ENCODE assay signal across 20 cellular contexts in the genomic region with DNA sequence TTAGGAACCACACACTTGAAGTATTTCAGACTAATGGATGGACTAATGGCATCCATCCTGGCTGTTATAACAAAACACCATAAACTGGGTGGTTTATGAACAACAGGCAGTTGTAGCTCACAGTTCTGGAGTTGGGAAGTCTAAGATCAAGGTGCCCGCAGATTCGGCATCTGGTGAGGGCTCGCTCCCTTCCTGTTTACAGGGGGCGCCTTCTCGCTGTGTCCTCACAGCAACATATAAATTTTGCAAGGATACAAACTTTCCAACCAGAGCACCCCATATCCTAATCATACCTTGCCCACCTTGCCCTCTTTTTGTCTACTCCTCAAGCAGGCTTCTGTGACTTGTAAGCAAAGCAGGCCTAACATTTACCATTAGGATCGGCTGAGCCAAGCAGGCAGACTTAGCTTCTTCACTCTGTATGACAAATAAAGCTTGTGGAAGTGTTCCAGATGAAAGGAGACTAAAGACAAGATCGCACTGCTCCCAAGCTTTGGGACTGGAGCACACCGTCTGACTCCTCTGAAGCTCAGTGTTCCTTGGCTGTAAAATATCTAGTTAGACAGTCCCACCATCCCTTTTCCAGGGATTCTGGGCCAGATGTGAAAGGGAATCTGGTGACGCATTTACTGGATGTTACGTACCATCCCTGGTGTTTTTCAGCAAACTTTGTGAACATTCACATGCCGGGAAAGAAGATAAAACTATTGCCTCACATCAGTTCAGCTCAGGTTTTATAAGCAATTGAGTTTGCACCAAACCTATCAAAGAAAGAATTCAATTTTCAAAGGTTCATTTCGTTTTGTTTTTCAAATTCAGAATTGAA. TPM values are rescaled to one million over a fixed set of nuclear protein-coding genes. Genes with fewer than 3 reads are reported as not detected.
DNase-seq lines count a peak whose midpoint lies in the region; ATAC-seq, FAIRE-seq and TF ChIP-seq lines count a peak whose summit lies in the region.
"Had no signal": no experiment of that assay in that cellular context is flagged by ENCODE, and none has a peak within 500 bp of the region (broad histone marks: within the 10 kb centered on the region; RNA-seq: fewer than 3 reads in every experiment).

No MANE protein-coding gene starts in this region.

- H3K9me3 ChIP-seq in OCI-LY1 (ENCODE audit: low read length) (no peaks in the 10 kb centered on the region), gastroesophageal sphincter (no peaks in the 10 kb centered on the region), gastrocnemius medialis (no peaks in the 10 kb centered on the region), small intestine (ENCODE audit: control insufficient read depth, low read depth) (no peaks in the 10 kb centered on the region)

- ATAC-seq in gastroesophageal sphincter (no peak), gastrocnemius medialis (no peak), HG02885 (IDR thresholded peaks at IDR 0.05; ENCODE audit: poor library complexity, unreplicated experiment) (no peak)
- ATAC-seq: sciatic nerve; stimulated activated naive B cell treated with anti-CD40 and anti-IgM and Interleukin-4, amounts not matched to agents 10 μg/mL and 1 μg/mL and 100 μg/mL, for 72 hours had no signal

- 0 out of 2 replicates have a peak, but pooled peaks cover 4% of the 10 kb centered on the region for H3K79me2 ChIP-seq in OCI-LY1 (ENCODE audit: insufficient read depth, low read length)

- H3K27me3 ChIP-seq in OCI-LY1 (ENCODE audit: insufficient read depth, low read length) = no peaks in the 10 kb centered on the region
- H3K27me3 ChIP-seq in gastroesophageal sphincter = no peaks in the 10 kb centered on the region
- H3K27me3 ChIP-seq in gastrocnemius medialis = no peaks in the 10 kb centered on the region
- H3K27me3 ChIP-seq in small intestine (ENCODE audit: control insufficient read depth in 2 of 2, insufficient read depth in 2 of 2, low read length in 2 of 2) = no peaks in the 10 kb centered on the region

- H3K4me1 ChIP-seq in OCI-LY1 (ENCODE audit: insufficient read depth, low read length, severe bottlenecking) = peaks cover 53% of the 10 kb centered on the region
- peaks cover 6 to 96% (median 18%) of the 10 kb centered on the region in 3 donors for H3K4me1 ChIP-seq in gastroesophageal sphincter
- peaks cover 64 to 80% of the 10 kb centered on the region in 2 donors for H3K4me1 ChIP-seq in gastrocnemius medialis
- peaks cover 0 to 2% of the 10 kb centered on the region in 2 donors for H3K4me1 ChIP-seq in small intestine (ENCODE audit: control insufficient read depth in 2 of 2, insufficient read depth in 1 of 2, low read depth in 1 of 2, low read length in 1 of 2)

- H3K9ac ChIP-seq in OCI-LY1 (ENCODE audit: low read length) = no peak overlapping the region

- peaks cover 4% of the 10 kb centered on the region for H3K9me3 Mint-ChIP-seq in activated T-helper 2 cell treated with anti-CD3 and anti-CD28 coated beads, Interferon-gamma antibody, Interleukin-2, Interleukin-4, amounts not matched to agents 10 μg/mL and 5 μg/mL and 100 μg/mL, durations not matched to agents 14 hours and 24 hours and 36 hours
- H3K9me3 Mint-ChIP-seq: CD8-positive, alpha-beta memory T cell had no signal

- no peak overlapping the region for H3K27ac Mint-ChIP-seq in activated T-helper 2 cell treated with anti-CD3 and anti-CD28 coated beads, Interferon-gamma antibody, Interleukin-2, Interleukin-4, amounts not matched to agents 10 μg/mL and 5 μg/mL and 100 μg/mL, durations not matched to agents 14 hours and 24 hours and 36 hours
- H3K27ac Mint-ChIP-seq: stimulated activated naive B cell treated with anti-CD40 and anti-IgM and Interleukin-4, amounts not matched to agents 10 μg/mL and 1 μg/mL and 100 μg/mL, for 72 hours had no signal

- no peak overlapping the region for H3K4me3 ChIP-seq in OCI-LY1 (ENCODE audit: low read depth, low read length, poor library complexity, severe bottlenecking)
- H3K4me3 ChIP-seq in gastroesophageal sphincter = no peak overlapping the region
- no peak overlapping the region for H3K4me3 ChIP-seq in gastrocnemius medialis
- H3K4me3 ChIP-seq in small intestine (ENCODE audit: low read depth in 1 of 2, low read length in 2 of 2) = no peak overlapping the region

- FAIRE-seq in small intestine (lab: Jason Lieb, UNC) = no peak

- H3K36me3 Mint-ChIP-seq in activated T-helper 2 cell treated with anti-CD3 and anti-CD28 coated beads, Interferon-gamma antibody, Interleukin-2, Interleukin-4, amounts not matched to agents 10 μg/mL and 5 μg/mL and 100 μg/mL, durations not matched to agents 14 hours and 24 hours and 36 hours (ENCODE audit: low read depth) = peaks cover 15% of the 10 kb centered on the region

- H3K27me3 Mint-ChIP-seq in activated T-helper 2 cell treated with anti-CD3 and anti-CD28 coated beads, Interferon-gamma antibody, Interleukin-2, Interleukin-4, amounts not matched to agents 10 μg/mL and 5 μg/mL and 100 μg/mL, durations not matched to agents 14 hours and 24 hours and 36 hours (ENCODE audit: low read depth) = no peaks in the 10 kb centered on the region
- H3K27me3 Mint-ChIP-seq: stimulated activated naive B cell treated with anti-CD40 and anti-IgM and Interleukin-4, amounts not matched to agents 10 μg/mL and 1 μg/mL and 100 μg/mL, for 72 hours had no signal

- H3K4me1 Mint-ChIP-seq in activated T-helper 2 cell treated with anti-CD3 and anti-CD28 coated beads, Interferon-gamma antibody, Interleukin-2, Interleukin-4, amounts not matched to agents 10 μg/mL and 5 μg/mL and 100 μg/mL, durations not matched to agents 14 hours and 24 hours and 36 hours (ENCODE audit: low read depth) = peaks cover 48% of the 10 kb centered on the region

- no peak overlapping the region for H3K4me3 Mint-ChIP-seq in activated T-helper 2 cell treated with anti-CD3 and anti-CD28 coated beads, Interferon-gamma antibody, Interleukin-2, Interleukin-4, amounts not matched to agents 10 μg/mL and 5 μg/mL and 100 μg/mL, durations not matched to agents 14 hours and 24 hours and 36 hours (ENCODE audit: low read depth)
- H3K4me3 Mint-ChIP-seq: CD8-positive, alpha-beta memory T cell; stimulated activated naive B cell treated with anti-CD40 and anti-IgM and Interleukin-4, amounts not matched to agents 10 μg/mL and 1 μg/mL and 100 μg/mL, for 72 hours had no signal

- no peaks in the 10 kb centered on the region for H4K20me1 ChIP-seq in OCI-LY1 (ENCODE audit: insufficient read depth, low read length)

- peaks cover 40% of the 10 kb centered on the region for H3K36me3 ChIP-seq in OCI-LY1 (ENCODE audit: insufficient read depth, low read length)
- peaks cover 0 to 4% of the 10 kb centered on the region in 2 donors for H3K36me3 ChIP-seq in gastroesophageal sphincter
- no peaks in the 10 kb centered on the region for H3K36me3 ChIP-seq in gastrocnemius medialis
- H3K36me3 ChIP-seq in small intestine (ENCODE audit: control insufficient read depth in 2 of 2, insufficient read depth in 2 of 2, low read length in 2 of 2) = no peaks in the 10 kb centered on the region

- in situ Hi-C loops in gastrocnemius medialis (cut with MboI; ENCODE audit: low sequenced_read_pairs in 4 of 4) = no loop called here

- no peak overlapping the region for H3K27ac ChIP-seq in OCI-LY1 (ENCODE audit: low read depth, low read length, poor library complexity, severe bottlenecking)
- H3K27ac ChIP-seq in angular gyrus (ENCODE audit: low read depth, low read length) = peak overlapping the region; percentile 80
- H3K27ac ChIP-seq in gastroesophageal sphincter = peak overlapping the region in 3 of 4 donors; percentile 25 to 84 (median 79)
- H3K27ac ChIP-seq in gastrocnemius medialis = peak overlapping the region; percentile 30 to 60 (median 43)
- peak overlapping the region in 1 of 2 donors; percentile 28 for H3K27ac ChIP-seq in small intestine (ENCODE audit: low read depth in 1 of 2, low read length in 1 of 2)

- intact Hi-C loops in gastrocnemius medialis (cut with DNase I; ENCODE audit: low total_unique reads) = no loop called here
- intact Hi-C loops in activated T-helper 2 cell treated with anti-CD3 and anti-CD28 coated beads, Interferon-gamma antibody, Interleukin-2, Interleukin-4, amounts not matched to agents 10 μg/mL and 5 μg/mL and 100 μg/mL, durations not matched to agents 14 hours and 24 hours and 36 hours (cut with micrococcal nuclease) = no loop called here

- TF ChIP-seq POLR2A in gastroesophageal sphincter (IDR thresholded peaks at IDR 0.05) = no peak
- TF ChIP-seq POLR2A in gastrocnemius medialis (IDR thresholded peaks at IDR 0.05) = no peak

- no peak overlapping the region for H3K4me2 ChIP-seq in OCI-LY1 (ENCODE audit: low read length)

- no peak for TF ChIP-seq EP300 in gastroesophageal sphincter (IDR thresholded peaks at IDR 0.05)

- TF ChIP-seq CTCF in OCI-LY1 (IDR thresholded peaks at IDR 0.05; ENCODE audit: low read length) (peak; percentile 5; the same call in 1 of the 2 replicates), gastroesophageal sphincter (IDR thresholded peaks at IDR 0.05) (no peak), gastrocnemius medialis (IDR thresholded peaks at IDR 0.05 in 4 of 5, conservative IDR thresholded peaks at IDR 0.05 in 1 of 5) (no peak)

- 80 to 93% methylated on average over 6 to 12 of the region's 12 CpGs for WGBS in gastroesophageal sphincter (ENCODE audit: low coverage in 1 of 2), 2 donors
- WGBS in small intestine, 3 donors = 87 to 92% (median 90%) methylated on average over 12 of the region's 12 CpGs

- no peaks in the 10 kb centered on the region for H3K9me2 ChIP-seq in OCI-LY1 (ENCODE audit: low read depth, low read length)

- no peaks in the 10 kb centered on the region for H3F3A ChIP-seq in OCI-LY1 (ENCODE audit: insufficient read depth, low read length)

- DNase-seq in gastrocnemius medialis (no peak), small intestine (no peak)
- DNase-seq in activated T-helper 2 cell treated with anti-CD3 and anti-CD28 coated beads, Interferon-gamma antibody, Interleukin-2, Interleukin-4, amounts not matched to agents 10 μg/mL and 5 μg/mL and 100 μg/mL, durations not matched to agents 14 hours and 24 hours and 36 hours (ENCODE audit: low spot score) = no peak
- DNase-seq: activated CD4-positive, alpha-beta T cell treated with anti-CD3 and anti-CD28 coated beads for 48 hours; activated gamma-delta T cell; CD8-positive, alpha-beta memory T cell; dermis blood vessel endothelial cell; DMS53; GOT3; KBM-7; NCI-H2171 treated with DMSO at 0.1 percent for 48 hours; NCI-H69; SHP77; stimulated activated naive B cell treated with anti-CD40 and anti-IgM and Interleukin-4, amounts not matched to agents 10 μg/mL and 1 μg/mL and 100 μg/mL, for 72 hours; trophoblast cell had no signal

- H2AFZ ChIP-seq in OCI-LY1 (ENCODE audit: low read length) = no peak overlapping the region

RNA-seq across cellular contexts. Expression of a gene that starts 34.8 kb away (rescaled TPM):
- total RNA-seq in gastroesophageal sphincter = 10 to 100 TPM; 18.3 to 49.1 (median 29.0) TPM
- total RNA-seq in gastrocnemius medialis = 10 to 100 TPM in 3 of 4 donors, 1 to 10 TPM in 1; 9.0 to 31.8 (median 16.9) TPM
- 1 to 10 TPM; 1.1 to 7.3 (median 1.9) TPM for polyA plus RNA-seq in small intestine
- total RNA-seq in activated T-helper 2 cell treated with anti-CD3 and anti-CD28 coated beads, Interferon-gamma antibody, Interleukin-2, Interleukin-4, amounts not matched to agents 10 μg/mL and 5 μg/mL and 100 μg/mL, durations not matched to agents 14 hours and 24 hours and 36 hours = 4.6 and 4.8 TPM in 2 replicates
